ENCODE assay signal across 1 cellular context in the genomic region with DNA sequence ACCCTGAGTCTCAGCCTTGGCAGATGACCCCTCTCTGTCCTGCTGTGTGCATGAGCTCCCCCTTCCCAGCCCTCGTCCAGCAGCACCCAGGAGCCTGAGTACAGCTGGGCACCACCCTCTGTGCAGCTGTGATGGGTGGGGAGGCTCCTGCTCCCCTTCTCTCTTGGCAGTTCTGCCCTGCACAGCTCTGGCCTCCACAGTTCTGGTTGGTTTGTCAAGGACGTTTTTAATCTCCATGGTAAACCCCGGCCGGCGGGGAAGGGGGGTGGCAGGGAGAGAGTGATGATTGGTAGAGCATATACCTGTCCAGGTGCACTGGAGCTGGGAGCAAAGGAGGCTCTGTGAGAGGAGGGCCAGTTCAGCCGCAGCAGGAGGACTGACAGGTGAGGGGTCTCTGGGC.
TF ChIP-seq lines count a peak whose summit lies in the region.

TSS of gene CLCNKA (plus strand) at position 356 of the 400 bp plus-strand sequence. CDS start 584 bp downstream, outside the sequence.

TF ChIP-seq in IMR-90, 13 proteins besides CTCF, POLR2A, EP300 and RAD21 (continued from another document):
- TF ChIP-seq, protein P1, sequence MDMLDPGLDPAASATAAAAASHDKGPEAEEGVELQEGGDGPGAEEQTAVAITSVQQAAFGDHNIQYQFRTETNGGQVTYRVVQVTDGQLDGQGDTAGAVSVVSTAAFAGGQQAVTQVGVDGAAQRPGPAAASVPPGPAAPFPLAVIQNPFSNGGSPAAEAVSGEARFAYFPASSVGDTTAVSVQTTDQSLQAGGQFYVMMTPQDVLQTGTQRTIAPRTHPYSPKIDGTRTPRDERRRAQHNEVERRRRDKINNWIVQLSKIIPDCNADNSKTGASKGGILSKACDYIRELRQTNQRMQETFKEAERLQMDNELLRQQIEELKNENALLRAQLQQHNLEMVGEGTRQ (IDR thresholded peaks at IDR 0.05; ENCODE audit: low read depth, low read length): no peak
TF ChIP-seq in IMR-90: peak in this region for 0.
